ENCODE assay signal across 10 cellular contexts in the genomic region with DNA sequence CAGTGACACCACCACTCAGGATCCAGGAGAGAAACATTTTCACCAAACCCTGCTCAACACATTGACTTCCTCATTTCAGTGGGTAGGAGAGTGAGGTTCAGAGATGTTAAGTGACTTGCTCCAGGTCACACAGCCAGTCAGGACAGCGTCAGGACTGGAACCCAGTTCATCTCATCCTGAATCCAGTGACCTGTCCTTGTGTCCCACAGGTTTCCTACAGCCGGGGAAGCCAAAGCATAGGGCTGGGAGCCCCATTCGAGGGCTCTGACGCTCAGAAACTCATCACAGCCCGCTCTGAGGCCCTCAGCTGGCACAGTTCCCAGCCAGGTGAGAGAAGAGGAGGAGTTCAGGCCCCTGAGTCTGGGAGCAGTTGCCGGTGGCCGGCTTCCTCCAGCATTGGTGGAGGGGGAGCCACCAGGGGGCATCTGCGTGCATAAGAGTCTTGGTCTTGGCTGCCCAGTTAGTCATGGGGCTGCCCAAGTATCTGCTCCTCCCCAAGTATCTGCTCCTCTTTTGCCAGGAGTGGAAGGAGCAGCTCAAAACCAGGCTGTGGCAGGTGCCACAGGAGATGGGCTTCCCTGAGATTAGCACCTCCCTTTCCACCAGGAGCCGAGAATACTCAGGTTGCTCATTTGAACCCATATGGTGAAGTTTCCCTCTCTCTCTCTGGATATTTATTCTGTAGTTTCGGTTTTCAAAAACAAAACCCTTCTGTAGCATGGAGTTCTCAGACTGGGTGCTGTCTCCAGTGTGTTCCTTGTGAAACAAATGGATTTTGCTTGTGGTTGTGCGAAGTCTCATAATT. TPM values are rescaled to one million over a fixed set of nuclear protein-coding genes. Genes with fewer than 3 reads are reported as not detected.
A peak's percentile ranks its signal among the peaks of the same experiment; 100 is the strongest.
DNase-seq lines count a peak whose midpoint lies in the region; ATAC-seq, FAIRE-seq and TF ChIP-seq lines count a peak whose summit lies in the region.
"Had no signal": no experiment of that assay in that cellular context is flagged by ENCODE, and none has a peak within 500 bp of the region (broad histone marks: within the 10 kb centered on the region; RNA-seq: fewer than 3 reads in every experiment).

No MANE protein-coding gene starts in this region.

- H3K9me3 Mint-ChIP-seq in activated CD8-positive, alpha-beta T cell treated with anti-CD3 and anti-CD28 coated beads, Interleukin-2, amount 10 ng/mL, durations not matched to agents 7 days and 5 days (ENCODE audit: insufficient read depth): no peaks in the 10 kb centered on the region
- H3K9me3 Mint-ChIP-seq: stimulated activated naive CD8-positive, alpha-beta T cell treated with anti-CD3 and anti-CD28 coated beads, Interleukin-15, Interleukin-2, amounts not matched to agents 100 ng/mL and 50 ng/mL, for 24 hours had no signal

- no peak overlapping the region for H2BK12ac ChIP-seq in neuronal stem cell (ENCODE audit: low read length)

- no peak overlapping the region for H4K8ac ChIP-seq in neuronal stem cell (ENCODE audit: low read depth, low read length)

- no peak overlapping the region for H2BK5ac ChIP-seq in neuronal stem cell (ENCODE audit: low read length)

- no peak overlapping the region for H4K91ac ChIP-seq in neuronal stem cell (ENCODE audit: low read depth, low read length, poor library complexity)

- peak; percentile 40 for DNase-seq in AG10803 (ENCODE audit: low read depth)
- peak; percentile 68 for DNase-seq in GM12892 (ENCODE audit: insufficient read length)
- DNase-seq in NCI-H146 (lab: John Stamatoyannopoulos, UW): peak; percentile 82
- peak; percentile 53 for DNase-seq in activated CD8-positive, alpha-beta T cell treated with anti-CD3 and anti-CD28 coated beads, Interleukin-2, amount 10 ng/mL, durations not matched to agents 7 days and 5 days
- peak; percentile 56 for DNase-seq in right atrium auricular region (ENCODE audit: low spot score)
- peak; percentile 33 for DNase-seq in stimulated activated CD4-positive, alpha-beta T cell treated with anti-CD3 and anti-CD28 coated beads, Interleukin-1b, Interleukin-23, amount 100 ng/mL, for 48 hours
- DNase-seq in neuronal stem cell (ENCODE audit: low spot score): no peak

- no peaks in the 10 kb centered on the region for H3K36me3 ChIP-seq in right atrium auricular region
- H3K36me3 ChIP-seq in neuronal stem cell (replicated peaks in 1 of 2; ENCODE audit: control insufficient read depth in 2 of 2, insufficient read depth in 2 of 2, low read length in 2 of 2): no peaks in the 10 kb centered on the region

- H3K27me3 Mint-ChIP-seq in activated CD8-positive, alpha-beta T cell treated with anti-CD3 and anti-CD28 coated beads, Interleukin-2, amount 10 ng/mL, durations not matched to agents 7 days and 5 days (ENCODE audit: low read depth): peaks cover 3% of the 10 kb centered on the region
- H3K27me3 Mint-ChIP-seq: stimulated activated naive CD8-positive, alpha-beta T cell treated with anti-CD3 and anti-CD28 coated beads, Interleukin-15, Interleukin-2, amounts not matched to agents 100 ng/mL and 50 ng/mL, for 24 hours had no signal

- WGBS in neuronal stem cell (ENCODE audit: extremely low coverage in 2 of 2, insufficient read length in 2 of 2, insufficient replicate concordance in 1 of 2), 2 donors: no CpG with 5 or more reads among the region's 11 CpGs

- peak; percentile 68 for ATAC-seq in activated CD8-positive, alpha-beta T cell treated with anti-CD3 and anti-CD28 coated beads, Interleukin-2, amount 10 ng/mL, durations not matched to agents 7 days and 5 days
- no peak for ATAC-seq in HG03469 (IDR thresholded peaks at IDR 0.05; ENCODE audit: unreplicated experiment)

- no peak overlapping the region for H3K14ac ChIP-seq in neuronal stem cell (ENCODE audit: low read length)

- H3K4ac ChIP-seq in neuronal stem cell (ENCODE audit: low read length): no peak overlapping the region

- H3K27ac Mint-ChIP-seq in activated CD8-positive, alpha-beta T cell treated with anti-CD3 and anti-CD28 coated beads, Interleukin-2, amount 10 ng/mL, durations not matched to agents 7 days and 5 days: no peak overlapping the region
- H3K27ac Mint-ChIP-seq: stimulated activated naive CD8-positive, alpha-beta T cell treated with anti-CD3 and anti-CD28 coated beads, Interleukin-15, Interleukin-2, amounts not matched to agents 100 ng/mL and 50 ng/mL, for 24 hours had no signal

- H3K9me3 ChIP-seq in right atrium auricular region (no peaks in the 10 kb centered on the region), neuronal stem cell (replicated peaks in 1 of 2; ENCODE audit: control insufficient read depth in 2 of 2, insufficient read depth in 1 of 2, low read depth in 1 of 2, low read length in 2 of 2) (no peaks in the 10 kb centered on the region)

- FAIRE-seq in GM12892 (lab: Jason Lieb, UNC): peak; percentile 88

- H3K36me3 Mint-ChIP-seq in activated CD8-positive, alpha-beta T cell treated with anti-CD3 and anti-CD28 coated beads, Interleukin-2, amount 10 ng/mL, durations not matched to agents 7 days and 5 days (ENCODE audit: low read depth): no peaks in the 10 kb centered on the region

- H3K4me2 ChIP-seq in neuronal stem cell (ENCODE audit: insufficient read depth, low read length, poor library complexity, severe bottlenecking): no peak overlapping the region

- TF ChIP-seq POLR2A in GM12892 (IDR thresholded peaks at IDR 0.05; ENCODE audit: low read depth, low read length): no peak

- H3K9ac ChIP-seq in neuronal stem cell (ENCODE audit: low read depth, low read length, poor library complexity): no peak overlapping the region

- H3K79me1 ChIP-seq in neuronal stem cell (ENCODE audit: low read depth, low read length): no peaks in the 10 kb centered on the region

- H3K23ac ChIP-seq in neuronal stem cell (ENCODE audit: low read depth, low read length, poor library complexity): no peak overlapping the region

- H2AK5ac ChIP-seq in neuronal stem cell (ENCODE audit: low read depth, low read length): no peak overlapping the region

- H2BK15ac ChIP-seq in neuronal stem cell (ENCODE audit: low read length): no peak overlapping the region

- H3K27ac ChIP-seq in right atrium auricular region (no peak overlapping the region), neuronal stem cell (replicated peaks; ENCODE audit: low read length) (no peak overlapping the region)
- H3K27ac ChIP-seq: HL-60 had no signal

- no peak overlapping the region for H2BK120ac ChIP-seq in neuronal stem cell (ENCODE audit: low read depth, low read length)

- no peak overlapping the region for H3K18ac ChIP-seq in neuronal stem cell (ENCODE audit: low read length)

- CTCF ChIA-PET in activated CD8-positive, alpha-beta T cell treated with anti-CD3 and anti-CD28 coated beads, Interleukin-2, amount 10 ng/mL, durations not matched to agents 7 days and 5 days (lab: Charles Lee): interaction anchor here (4.1 kb wide), 1 partner anchor 76 kb away, joined by 21 read pairs; no protein-coding TSS in a partner anchor

- no peaks in the 10 kb centered on the region for H3K4me1 ChIP-seq in right atrium auricular region
- peaks cover 2 to 4% of the 10 kb centered on the region in 2 donors for H3K4me1 ChIP-seq in neuronal stem cell (ENCODE audit: control insufficient read depth in 2 of 2, insufficient read depth in 1 of 2, low read depth in 1 of 2, low read length in 2 of 2)

- H3K4me1 Mint-ChIP-seq in activated CD8-positive, alpha-beta T cell treated with anti-CD3 and anti-CD28 coated beads, Interleukin-2, amount 10 ng/mL, durations not matched to agents 7 days and 5 days (ENCODE audit: low read depth): peaks cover 7% of the 10 kb centered on the region

- POLR2A ChIA-PET in activated CD8-positive, alpha-beta T cell treated with anti-CD3 and anti-CD28 coated beads, Interleukin-2, amount 10 ng/mL, durations not matched to agents 7 days and 5 days (lab: Charles Lee): interaction anchor here (0.6 kb wide), 1 partner anchor 358 kb away, joined by 3 read pairs; no protein-coding TSS in a partner anchor

- H3K27me3 ChIP-seq in right atrium auricular region (no peaks in the 10 kb centered on the region), neuronal stem cell (ENCODE audit: control insufficient read depth in 3 of 3, insufficient read depth in 3 of 3, low read depth in 1 of 3, low read length in 3 of 3) (no peaks in the 10 kb centered on the region)

- no peak overlapping the region for H2AFZ ChIP-seq in neuronal stem cell (ENCODE audit: low read length)

- H3K4me3 Mint-ChIP-seq in activated CD8-positive, alpha-beta T cell treated with anti-CD3 and anti-CD28 coated beads, Interleukin-2, amount 10 ng/mL, durations not matched to agents 7 days and 5 days: no peak overlapping the region
- H3K4me3 Mint-ChIP-seq: stimulated activated naive CD8-positive, alpha-beta T cell treated with anti-CD3 and anti-CD28 coated beads, Interleukin-15, Interleukin-2, amounts not matched to agents 100 ng/mL and 50 ng/mL, for 24 hours had no signal

- no peak overlapping the region for H3K4me3 ChIP-seq in AG10803 (ENCODE audit: low read length)
- no peak overlapping the region for H3K4me3 ChIP-seq in right atrium auricular region
- H3K4me3 ChIP-seq in neuronal stem cell (ENCODE audit: low read length in 2 of 2): no peak overlapping the region

- peak; percentile 54 for TF ChIP-seq CTCF in AG10803 (conservative IDR thresholded peaks at IDR 0.05; ENCODE audit: low read length)
- TF ChIP-seq CTCF in right atrium auricular region (IDR thresholded peaks at IDR 0.05): peak in 1 of 2 donors; percentile 42

RNA-seq across cellular contexts. Expression of a gene that starts 56.0 kb away (rescaled TPM):
- polyA plus RNA-seq in GM12892 (2012; ENCODE audit: missing spikeins): 141 TPM
- total RNA-seq in activated CD8-positive, alpha-beta T cell treated with anti-CD3 and anti-CD28 coated beads, Interleukin-2, amount 10 ng/mL, durations not matched to agents 7 days and 5 days: not detected
- total RNA-seq in right atrium auricular region: not detected
- polyA plus RNA-seq in neuronal stem cell (2013, experiment 1 of 2): not detected
- polyA plus RNA-seq in neuronal stem cell (2013, experiment 2 of 2): not detected
